1 cellular context compared by ENCODE assay signal in the genomic region with DNA sequence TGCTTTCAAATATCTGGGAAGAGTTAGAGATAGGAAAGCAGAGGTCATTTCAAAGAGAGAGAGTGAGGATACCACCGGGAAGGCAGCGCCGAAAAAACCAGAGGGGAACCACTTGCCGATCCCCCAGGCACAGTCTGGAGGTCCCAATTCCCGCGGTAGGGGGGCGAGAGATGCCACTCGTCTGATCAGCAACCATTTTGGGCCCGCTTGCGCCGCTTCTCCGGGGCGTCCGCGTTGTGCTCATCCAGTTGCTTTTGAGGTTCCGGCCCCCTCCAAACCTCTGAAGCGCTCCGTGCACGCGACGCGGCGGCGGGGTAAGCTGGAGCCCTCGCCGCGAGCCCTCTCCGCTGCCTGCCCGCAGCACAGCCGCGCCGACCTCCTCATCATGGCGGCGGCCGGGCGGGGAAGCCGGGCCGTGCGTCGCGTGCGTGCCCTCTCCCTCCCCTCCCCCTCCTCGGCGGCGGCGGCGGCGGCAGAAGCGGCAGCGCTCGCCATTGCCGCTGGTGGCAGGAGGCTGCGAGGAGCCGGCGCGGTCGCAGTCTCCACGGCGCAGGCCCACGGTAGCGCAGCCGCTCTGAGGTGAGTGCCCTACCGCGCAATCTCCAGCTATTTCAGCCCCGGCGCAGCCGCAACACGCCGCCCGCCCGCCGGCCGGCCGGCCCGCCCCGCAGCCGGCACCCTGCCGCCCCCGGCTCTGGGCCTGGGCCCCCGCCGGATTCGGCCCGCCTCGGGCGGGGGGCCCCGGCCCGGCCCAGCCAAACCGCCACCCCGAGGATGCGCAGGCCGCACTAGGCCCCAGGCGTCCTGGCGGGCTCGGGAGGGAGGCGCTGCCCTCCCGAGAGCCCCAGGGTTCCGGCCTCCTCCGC.
TF ChIP-seq lines count a peak whose summit lies in the region.

Gene NRF1 (plus strand): TSS at position 475 of the 866 bp plus-strand sequence. CDS start 45,632 bp downstream, outside the sequence.

TF ChIP-seq in HEK293, 187 proteins besides CTCF, POLR2A, EP300 and RAD21 (continued from another document):
- TF ChIP-seq, protein P1, sequence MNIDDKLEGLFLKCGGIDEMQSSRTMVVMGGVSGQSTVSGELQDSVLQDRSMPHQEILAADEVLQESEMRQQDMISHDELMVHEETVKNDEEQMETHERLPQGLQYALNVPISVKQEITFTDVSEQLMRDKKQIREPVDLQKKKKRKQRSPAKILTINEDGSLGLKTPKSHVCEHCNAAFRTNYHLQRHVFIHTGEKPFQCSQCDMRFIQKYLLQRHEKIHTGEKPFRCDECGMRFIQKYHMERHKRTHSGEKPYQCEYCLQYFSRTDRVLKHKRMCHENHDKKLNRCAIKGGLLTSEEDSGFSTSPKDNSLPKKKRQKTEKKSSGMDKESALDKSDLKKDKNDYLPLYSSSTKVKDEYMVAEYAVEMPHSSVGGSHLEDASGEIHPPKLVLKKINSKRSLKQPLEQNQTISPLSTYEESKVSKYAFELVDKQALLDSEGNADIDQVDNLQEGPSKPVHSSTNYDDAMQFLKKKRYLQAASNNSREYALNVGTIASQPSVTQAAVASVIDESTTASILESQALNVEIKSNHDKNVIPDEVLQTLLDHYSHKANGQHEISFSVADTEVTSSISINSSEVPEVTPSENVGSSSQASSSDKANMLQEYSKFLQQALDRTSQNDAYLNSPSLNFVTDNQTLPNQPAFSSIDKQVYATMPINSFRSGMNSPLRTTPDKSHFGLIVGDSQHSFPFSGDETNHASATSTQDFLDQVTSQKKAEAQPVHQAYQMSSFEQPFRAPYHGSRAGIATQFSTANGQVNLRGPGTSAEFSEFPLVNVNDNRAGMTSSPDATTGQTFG (tag by site-specific recombination; IDR thresholded peaks at IDR 0.05; ENCODE audit: borderline replicate concordance) = no peak
- peak; percentile 41; the same call in 1 of the 2 replicates for TF ChIP-seq ZBTB48 (tag by site-specific recombination; IDR thresholded peaks at IDR 0.05)
- no peak for TF ChIP-seq ZNF366 (tag by site-specific recombination; conservative IDR thresholded peaks at IDR 0.05)
- no peak for TF ChIP-seq ZNF792 (tag by site-specific recombination; IDR thresholded peaks at IDR 0.05)
- no peak for TF ChIP-seq ZBTB1 (tag by site-specific recombination; IDR thresholded peaks at IDR 0.05)
- TF ChIP-seq, protein P2, sequence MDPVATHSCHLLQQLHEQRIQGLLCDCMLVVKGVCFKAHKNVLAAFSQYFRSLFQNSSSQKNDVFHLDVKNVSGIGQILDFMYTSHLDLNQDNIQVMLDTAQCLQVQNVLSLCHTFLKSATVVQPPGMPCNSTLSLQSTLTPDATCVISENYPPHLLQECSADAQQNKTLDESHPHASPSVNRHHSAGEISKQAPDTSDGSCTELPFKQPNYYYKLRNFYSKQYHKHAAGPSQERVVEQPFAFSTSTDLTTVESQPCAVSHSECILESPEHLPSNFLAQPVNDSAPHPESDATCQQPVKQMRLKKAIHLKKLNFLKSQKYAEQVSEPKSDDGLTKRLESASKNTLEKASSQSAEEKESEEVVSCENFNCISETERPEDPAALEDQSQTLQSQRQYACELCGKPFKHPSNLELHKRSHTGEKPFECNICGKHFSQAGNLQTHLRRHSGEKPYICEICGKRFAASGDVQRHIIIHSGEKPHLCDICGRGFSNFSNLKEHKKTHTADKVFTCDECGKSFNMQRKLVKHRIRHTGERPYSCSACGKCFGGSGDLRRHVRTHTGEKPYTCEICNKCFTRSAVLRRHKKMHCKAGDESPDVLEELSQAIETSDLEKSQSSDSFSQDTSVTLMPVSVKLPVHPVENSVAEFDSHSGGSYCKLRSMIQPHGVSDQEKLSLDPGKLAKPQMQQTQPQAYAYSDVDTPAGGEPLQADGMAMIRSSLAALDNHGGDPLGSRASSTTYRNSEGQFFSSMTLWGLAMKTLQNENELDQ (tag by site-specific recombination; IDR thresholded peaks at IDR 0.05; ENCODE audit: low read depth) = no peak
- TF ChIP-seq ZNF24 (tag by site-specific recombination; IDR thresholded peaks at IDR 0.05) = 0 out of 2 replicates have a peak, but pooled peaks have one; percentile 42
- TF ChIP-seq GLIS2 (tag by site-specific recombination; IDR thresholded peaks at IDR 0.05) = peak; percentile 71
- TF ChIP-seq SP3 (tag by site-specific recombination; IDR thresholded peaks at IDR 0.05) = 0 out of 2 replicates have a peak, but pooled peaks have one; percentile 18
- TF ChIP-seq ZBTB44 (tag by site-specific recombination; IDR thresholded peaks at IDR 0.05) = peak; percentile 57
- no peak for TF ChIP-seq TCF7L2 (IDR thresholded peaks at IDR 0.05; ENCODE audit: borderline replicate concordance, low read depth, low read length)
